In the genomic region with DNA sequence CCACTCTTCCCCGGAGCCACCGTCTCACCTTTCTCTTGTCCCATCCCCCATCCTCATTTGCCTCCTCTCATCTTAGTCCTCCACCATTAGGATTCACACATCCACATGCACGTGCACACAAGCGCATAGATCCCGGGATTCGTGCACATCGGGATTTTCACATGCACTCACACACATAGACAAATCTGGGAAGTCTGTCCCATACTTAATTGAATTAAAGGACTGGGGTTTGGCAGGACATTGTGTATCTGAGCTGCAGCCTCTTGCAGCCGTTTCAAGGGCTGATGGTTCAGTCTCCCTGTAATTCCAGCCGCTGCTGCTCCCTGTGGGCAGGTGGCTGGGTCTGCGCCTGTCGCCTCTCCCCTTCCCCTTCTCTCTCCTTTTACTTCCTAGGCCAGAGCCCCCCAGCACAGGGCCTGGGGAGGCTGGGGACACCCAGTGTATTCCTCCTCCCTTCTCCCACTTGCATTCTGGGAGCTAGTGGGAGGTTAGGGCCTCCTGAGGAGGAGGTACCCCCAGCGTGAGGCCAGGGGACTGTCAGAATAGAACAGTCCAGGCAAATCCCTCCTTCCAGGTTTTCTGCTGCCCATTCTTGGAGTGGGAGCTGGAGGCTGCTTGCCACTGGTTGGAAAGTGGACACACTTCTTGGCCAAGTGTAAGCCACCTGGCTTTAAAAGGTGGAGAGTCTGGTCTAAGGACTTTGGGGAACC, we compare ENCODE assay signal across 17 cellular contexts. TPM values are rescaled to one million over a fixed set of nuclear protein-coding genes. Genes with fewer than 3 reads are reported as not detected.
DNase-seq lines count a peak whose midpoint lies in the region; ATAC-seq and FAIRE-seq lines count a peak whose summit lies in the region.
"Had no signal": no experiment of that assay in that cellular context is flagged by ENCODE, and none has a peak within 500 bp of the region (broad histone marks: within the 10 kb centered on the region; RNA-seq: fewer than 3 reads in every experiment).

No MANE protein-coding gene starts in this region.

- no peaks in the 10 kb centered on the region for H3K27me3 ChIP-seq in skeletal muscle tissue (ENCODE audit: control insufficient read depth in 3 of 3, insufficient read depth in 3 of 3, low read length in 3 of 3)
- H3K27me3 ChIP-seq: body of pancreas had no signal

- peaks cover 91 to 99% (median 97%) of the 10 kb centered on the region in 3 donors for H3K4me1 ChIP-seq in skeletal muscle tissue (ENCODE audit: control insufficient read depth in 3 of 3, insufficient read depth in 3 of 3, low read length in 3 of 3)

- no peak for DNase-seq in SK-N-MC (ENCODE audit: low read depth, low spot score)
- peak; percentile 46 for DNase-seq in fibroblast of gingiva (ENCODE audit: low read depth)
- DNase-seq in C1 segment of cervical spinal cord (lab: John Stamatoyannopoulos, UW) = no peak
- DNase-seq in germinal center (ENCODE audit: low spot score) = no peak
- DNase-seq: activated T-cell treated with anti-CD3 and anti-CD28 coated beads for 4 hours; body of pancreas; GOT3; MV-4-11; NCI-H446 treated with DMSO at 0.1 percent for 48 hours; nephron progenitor cell; stimulated activated naive CD4-positive, alpha-beta T cell had no signal

- peaks cover 16% of the 10 kb centered on the region for H3K27me3 Mint-ChIP-seq in activated T-helper 17 cell treated with anti-CD3 and anti-CD28 coated beads, Interleukin-2, amount 50 U/mL, for 72 hours

- no peaks in the 10 kb centered on the region for H3K9me3 Mint-ChIP-seq in activated T-helper 17 cell treated with anti-CD3 and anti-CD28 coated beads, Interleukin-2, amount 50 U/mL, for 72 hours
- H3K9me3 Mint-ChIP-seq: nephron progenitor cell had no signal

- no peaks in the 10 kb centered on the region for H3K4me1 Mint-ChIP-seq in activated T-helper 17 cell treated with anti-CD3 and anti-CD28 coated beads, Interleukin-2, amount 50 U/mL, for 72 hours

- H3K4me3 ChIP-seq in SK-N-MC (no peak overlapping the region), skeletal muscle tissue (ENCODE audit: low read length in 3 of 3) (peak overlapping the region in 2 of 3 donors; percentile 29 to 41)
- H3K4me3 ChIP-seq: body of pancreas had no signal

- no peak overlapping the region for H3K4me3 Mint-ChIP-seq in activated T-helper 17 cell treated with anti-CD3 and anti-CD28 coated beads, Interleukin-2, amount 50 U/mL, for 72 hours
- H3K4me3 Mint-ChIP-seq: nephron progenitor cell had no signal

- H3K9ac ChIP-seq in SK-N-MC (ENCODE audit: insufficient read length) (no peak overlapping the region), skeletal muscle tissue (ENCODE audit: low read depth in 1 of 3, low read length in 3 of 3) (peak overlapping the region; percentile 38 to 77 (median 63))

- H3K27ac Mint-ChIP-seq in activated T-helper 17 cell treated with anti-CD3 and anti-CD28 coated beads, Interleukin-2, amount 50 U/mL, for 72 hours = no peak overlapping the region
- H3K27ac Mint-ChIP-seq: nephron progenitor cell had no signal

- FAIRE-seq in G401.6 (lab: Jason Lieb, UNC) = peak; percentile 42
- FAIRE-seq: GM12891, GM19239 had no signal

- H3K36me3 Mint-ChIP-seq in activated T-helper 17 cell treated with anti-CD3 and anti-CD28 coated beads, Interleukin-2, amount 50 U/mL, for 72 hours (ENCODE audit: low read depth) = no peaks in the 10 kb centered on the region

- H3K36me3 ChIP-seq in SK-N-MC (ENCODE audit: insufficient read depth, low read length) (no peaks in the 10 kb centered on the region), skeletal muscle tissue (ENCODE audit: control insufficient read depth in 3 of 3, insufficient read depth in 3 of 3, low read length in 3 of 3) (no peaks in the 10 kb centered on the region)

- ATAC-seq in activated T-helper 17 cell treated with anti-CD3 and anti-CD28 coated beads, Interleukin-2, amount 50 U/mL, for 72 hours (replicated peaks) = no peak
- no peak for ATAC-seq in GM21717 (IDR thresholded peaks at IDR 0.05; ENCODE audit: unreplicated experiment)
- ATAC-seq: body of pancreas had no signal

- H3K9me3 ChIP-seq in SK-N-MC (ENCODE audit: low read depth, low read length) (no peaks in the 10 kb centered on the region), skeletal muscle tissue (ENCODE audit: control insufficient read depth in 3 of 3, low read length in 3 of 3) (no peaks in the 10 kb centered on the region)
- H3K9me3 ChIP-seq: body of pancreas had no signal

- peak overlapping the region; percentile 89; the same call in 1 of the 2 replicates for H3K27ac ChIP-seq in SK-N-MC
- H3K27ac ChIP-seq in skeletal muscle tissue (ENCODE audit: low read depth, low read length) = peak overlapping the region; percentile 93

RNA-seq across cellular contexts. Expression of gene LYL1, which starts 43.6 kb away (rescaled TPM):
- 13.6 TPM for total RNA-seq in skeletal muscle tissue
- 1 to 10 TPM; 1.1 to 1.6 TPM for total RNA-seq in activated T-helper 17 cell treated with anti-CD3 and anti-CD28 coated beads, Interleukin-2, amount 50 U/mL, for 72 hours

RNA-seq across cellular contexts. Expression of gene TRMT1, which starts 57.4 kb away (rescaled TPM):
- total RNA-seq in skeletal muscle tissue = 13.0 TPM
- 10 to 100 TPM; 66.4 to 83.2 TPM for total RNA-seq in activated T-helper 17 cell treated with anti-CD3 and anti-CD28 coated beads, Interleukin-2, amount 50 U/mL, for 72 hours

RNA-seq across cellular contexts. Expression of gene NACC1, which starts 59.0 kb away (rescaled TPM):
- 10.4 TPM for total RNA-seq in skeletal muscle tissue
- total RNA-seq in activated T-helper 17 cell treated with anti-CD3 and anti-CD28 coated beads, Interleukin-2, amount 50 U/mL, for 72 hours = 10 to 100 TPM; 70.8 to 80.6 TPM
